27 cellular contexts compared by ENCODE assay signal in genomic region chr1:157272264-157272663, GRCh38.
"Had no signal": no experiment of that assay in that cellular context is flagged by ENCODE, and none has a peak within 500 bp of the region (broad histone marks: within the 10 kb centered on the region; RNA-seq: fewer than 3 reads in every experiment).

No MANE protein-coding gene starts in this region.

- H2AFZ ChIP-seq: neural progenitor cell, parathyroid adenoma had no signal

- FAIRE-seq: keratinocyte, urothelium cell line had no signal

- H3K4me2 ChIP-seq: neural progenitor cell had no signal

- H3K9me3 ChIP-seq: left lung, lower lobe of right lung, neutrophil, right atrium auricular region, suprapubic skin, thoracic aorta, tibial artery, upper lobe of right lung had no signal

- H3K4me1 ChIP-seq: left lung, lower lobe of right lung, parathyroid adenoma, right atrium auricular region, suprapubic skin, tibial artery, upper lobe of right lung had no signal

- H3K9ac ChIP-seq: neural progenitor cell, parathyroid adenoma had no signal

- ATAC-seq: left colon; left lung; lower lobe of right lung; natural killer cell; sciatic nerve; stimulated activated effector memory CD8-positive, alpha-beta T cell treated with anti-CD3 and anti-CD28 coated beads, Interleukin-12 subunit alpha, Interleukin-12 subunit beta, amount 100 ng/mL, for 72 hours; upper lobe of right lung had no signal

- H3K27me3 ChIP-seq: neural progenitor cell, right atrium auricular region had no signal

- H3K36me3 ChIP-seq: left lung, lower lobe of right lung, neural progenitor cell, neutrophil, right atrium auricular region, suprapubic skin, thoracic aorta, tibial artery, upper lobe of right lung had no signal

- H3K27ac ChIP-seq: left lung, lower lobe of right lung, neural progenitor cell, neutrophil, parathyroid adenoma, right atrium auricular region, skin epidermis, suprapubic skin, thoracic aorta, tibial artery, upper lobe of right lung had no signal

- H3K79me2 ChIP-seq: parathyroid adenoma had no signal

- DNase-seq: hippocampal formation; kidney glomerular epithelial cell; left colon; left lung; lower lobe of right lung; mammary epithelial cell; mesenchymal stem cell; naive B cell; natural killer cell; nephron progenitor cell; occipital lobe; stimulated activated CD4-positive, alpha-beta T cell treated with anti-CD3 and anti-CD28 coated beads, Interleukin-4, amount 100 ng/mL, for 24 hours; stimulated activated naive CD4-positive, alpha-beta T cell; tibial artery; trophoblast cell; upper lobe of right lung had no signal

- H3K4me3 ChIP-seq: left lung, lower lobe of right lung, neural progenitor cell, right atrium auricular region, skin epidermis, suprapubic skin, thoracic aorta, tibial artery, upper lobe of right lung had no signal
